18 cellular contexts compared by ENCODE assay signal in the genomic region with DNA sequence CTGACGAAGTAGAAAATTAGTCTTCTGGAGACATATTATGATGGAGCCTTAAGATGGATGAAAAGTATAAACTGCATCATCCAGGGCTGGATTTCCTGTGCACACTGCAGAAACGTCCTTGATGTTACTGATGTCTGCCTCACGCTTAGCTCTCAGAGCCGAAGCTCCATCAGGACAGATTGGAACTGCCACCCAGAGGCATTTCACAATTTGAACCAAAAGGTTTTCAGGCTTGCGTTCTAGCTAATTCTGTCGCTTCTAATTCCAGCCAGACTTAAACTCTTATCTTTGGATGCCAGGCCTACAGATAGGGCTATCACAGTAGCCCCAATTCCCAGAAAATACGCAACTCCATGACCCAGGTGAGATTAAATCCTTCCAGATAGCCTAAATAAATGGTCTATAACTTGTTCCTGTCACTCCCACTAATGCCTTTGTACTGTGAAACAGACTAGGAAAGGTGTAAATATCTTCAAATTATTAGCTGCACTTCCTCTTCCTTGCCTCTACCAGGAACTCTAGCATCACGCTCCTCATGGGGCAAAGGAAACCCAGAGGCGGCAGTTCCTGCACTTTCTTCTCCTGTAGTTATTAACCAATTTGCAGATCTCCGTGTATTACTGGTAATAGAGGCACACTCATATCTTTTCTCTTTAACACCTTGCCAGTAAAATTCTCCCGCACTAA.
DNase-seq lines count a peak whose midpoint lies in the region; ATAC-seq, FAIRE-seq and TF ChIP-seq lines count a peak whose summit lies in the region.
"Had no signal": no experiment of that assay in that cellular context is flagged by ENCODE, and none has a peak within 500 bp of the region (broad histone marks: within the 10 kb centered on the region; RNA-seq: fewer than 3 reads in every experiment).

No MANE protein-coding gene starts in this region.

- intact Hi-C loops in Right ventricle myocardium inferior (cut with DNase I): no loop called here
- intact Hi-C loops in left cardiac atrium (cut with DNase I): no loop called here

- H3K27me3 ChIP-seq in bronchial epithelial cell (ENCODE audit: control insufficient read depth, insufficient read depth, low read length): no peaks in the 10 kb centered on the region
- H3K27me3 ChIP-seq: BLaER1 had no signal

- peak; percentile 13 for ATAC-seq in Right ventricle myocardium inferior
- no peak for ATAC-seq in left cardiac atrium
- ATAC-seq in GM21529 (IDR thresholded peaks at IDR 0.05; ENCODE audit: unreplicated experiment): no peak
- ATAC-seq: A549 had no signal

- no peak overlapping the region for H3K4me3 ChIP-seq in bronchial epithelial cell (ENCODE audit: low read depth, low read length)
- H3K4me3 ChIP-seq: A549, BLaER1 had no signal

- no peak for TF ChIP-seq CTCF in bronchial epithelial cell (IDR thresholded peaks at IDR 0.05; ENCODE audit: insufficient read depth, low read length, severe bottlenecking)

- FAIRE-seq in bronchial epithelial cell (lab: Jason Lieb, UNC): peak; percentile 7
- FAIRE-seq: A549, H1, HTR-8/SVneo had no signal

- no peak for DNase-seq in Right ventricle myocardium inferior (ENCODE audit: missing footprints)
- no peak for DNase-seq in left cardiac atrium
- DNase-seq in Ammon's horn (ENCODE audit: low spot score): peak; percentile 11
- DNase-seq in bronchial epithelial cell (ENCODE audit: low read depth): no peak
- peak; percentile 1 for DNase-seq in midbrain (lab: John Stamatoyannopoulos, UW)
- no peak for DNase-seq in NCI-H1417 treated with DMSO at 0.1 percent for 48 hours (lab: John Stamatoyannopoulos, UW)
- DNase-seq: AML-193; CD4-positive, alpha-beta memory T cell; DMS153; DMS79; GF-D8; H9; IMR-90 had no signal

- H3K36me3 ChIP-seq in bronchial epithelial cell (ENCODE audit: control insufficient read depth, insufficient read depth, low read length): no peaks in the 10 kb centered on the region
- H3K36me3 ChIP-seq: BLaER1 had no signal

Comparison
In these comparisons a context has a peak if more than half of its experiments do, and no peak if none do; other contexts are left out.
1. DNase-seq: peak in Ammon's horn (single experiment) and midbrain (single experiment); none in Right ventricle myocardium inferior (single experiment), left cardiac atrium (single experiment), bronchial epithelial cell (single experiment) and NCI-H1417 treated with DMSO at 0.1 percent for 48 hours (single experiment).